Comparison of ENCODE assay signal across 9 cellular contexts in the genomic region with DNA sequence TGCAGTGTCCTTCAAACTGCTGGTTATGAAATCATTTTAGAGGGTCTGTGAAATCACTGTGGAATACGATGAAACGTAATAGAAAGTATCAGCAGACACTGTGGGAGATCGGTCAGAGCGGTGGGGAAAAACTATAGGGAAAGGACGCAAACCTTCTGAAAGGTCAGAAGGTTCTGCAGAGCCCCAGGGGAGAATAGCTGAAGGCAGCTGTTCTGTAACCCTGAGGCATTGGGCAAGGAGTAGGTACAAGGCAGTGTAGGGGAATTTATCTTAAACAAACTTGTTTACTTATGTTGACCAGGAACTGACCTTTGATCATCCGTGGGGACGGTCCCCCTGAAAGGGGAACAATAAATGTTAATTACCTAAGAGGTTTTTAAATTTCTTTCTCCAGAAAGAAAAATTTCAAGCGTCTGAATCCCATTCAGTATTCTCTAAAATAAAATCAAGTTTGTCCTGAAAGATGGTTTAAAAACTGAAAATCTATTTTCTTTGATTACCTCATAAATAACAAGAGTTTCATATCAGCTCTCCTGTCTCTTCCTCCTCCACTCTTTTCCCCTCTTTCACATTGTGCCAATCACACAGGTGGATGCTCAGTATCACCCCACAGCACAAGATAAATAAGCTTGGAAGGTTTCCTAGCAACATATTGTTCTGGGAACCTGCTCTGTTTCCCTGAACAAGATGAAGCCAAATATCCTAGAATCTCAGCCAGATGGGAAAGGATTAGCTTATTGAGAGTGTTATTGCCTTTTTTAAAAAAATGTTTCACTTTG. TPM values are rescaled to one million over a fixed set of nuclear protein-coding genes. Genes with fewer than 3 reads are reported as not detected.
DNase-seq lines count a peak whose midpoint lies in the region; ATAC-seq and TF ChIP-seq lines count a peak whose summit lies in the region.
"Had no signal": no experiment of that assay in that cellular context is flagged by ENCODE, and none has a peak within 500 bp of the region (broad histone marks: within the 10 kb centered on the region; RNA-seq: fewer than 3 reads in every experiment).

No MANE protein-coding gene starts in this region.

- no peak overlapping the region for H3K4me3 ChIP-seq in neural progenitor cell

- H3K27me3 ChIP-seq in neural progenitor cell: no peaks in the 10 kb centered on the region

- no peaks in the 10 kb centered on the region for H3K9me3 Mint-ChIP-seq in neural progenitor cell
- no peaks in the 10 kb centered on the region for H3K9me3 Mint-ChIP-seq in activated naive CD4-positive, alpha-beta T cell treated with anti-CD3 and anti-CD28 coated beads, Interleukin-2, amount 10 ng/mL, durations not matched to agents 7 days and 5 days

- peak overlapping the region; percentile 60 for H3K4me3 Mint-ChIP-seq in neural progenitor cell
- no peak overlapping the region for H3K4me3 Mint-ChIP-seq in activated naive CD4-positive, alpha-beta T cell treated with anti-CD3 and anti-CD28 coated beads, Interleukin-2, amount 10 ng/mL, durations not matched to agents 7 days and 5 days

- H3K4me1 ChIP-seq in neural progenitor cell: peaks cover 23% of the 10 kb centered on the region

- peak overlapping the region; percentile 54 for H3K4me2 ChIP-seq in neural progenitor cell

- no peak overlapping the region for H2AFZ ChIP-seq in neural progenitor cell (replicated peaks)

- H4K20me1 ChIP-seq in neural progenitor cell (ENCODE audit: low read depth): no peaks in the 10 kb centered on the region

- CTCF ChIA-PET in activated naive CD4-positive, alpha-beta T cell treated with anti-CD3 and anti-CD28 coated beads, Interleukin-2, amount 10 ng/mL, durations not matched to agents 7 days and 5 days (lab: Charles Lee): interaction anchor here (0.5 to 1.2 kb wide), 3 partner anchors 8 to 1126 kb away, joined by 3 to 4 read pairs (median 4); no protein-coding TSS in a partner anchor

- DNase-seq in SHP77 treated with DMSO at 0.1 percent for 48 hours (lab: John Stamatoyannopoulos, UW): peak; percentile 51
- peak; percentile 58 for DNase-seq in neural progenitor cell (ENCODE audit: low spot score)
- no peak for DNase-seq in effector CD8-positive, alpha-beta T cell (lab: John Stamatoyannopoulos, UW)
- DNase-seq in activated naive CD4-positive, alpha-beta T cell treated with anti-CD3 and anti-CD28 coated beads, Interleukin-2, amount 10 ng/mL, durations not matched to agents 7 days and 5 days: no peak
- no peak for DNase-seq in posterior cingulate gyrus
- DNase-seq: IMR-90 had no signal

- H3K36me3 ChIP-seq in neural progenitor cell: no peaks in the 10 kb centered on the region

- H3K9me3 ChIP-seq in neural progenitor cell (ENCODE audit: low read depth): no peaks in the 10 kb centered on the region

- peaks cover 25% of the 10 kb centered on the region for H3F3A ChIP-seq in neural progenitor cell (ENCODE audit: low read depth)

- no peaks in the 10 kb centered on the region for H3K27me3 Mint-ChIP-seq in neural progenitor cell (ENCODE audit: insufficient read depth, low read depth)
- no peaks in the 10 kb centered on the region for H3K27me3 Mint-ChIP-seq in activated naive CD4-positive, alpha-beta T cell treated with anti-CD3 and anti-CD28 coated beads, Interleukin-2, amount 10 ng/mL, durations not matched to agents 7 days and 5 days

- H3K27ac ChIP-seq in neural progenitor cell: peak overlapping the region; percentile 75

- H3K79me2 ChIP-seq in neural progenitor cell (ENCODE audit: low read depth): no peaks in the 10 kb centered on the region

- ATAC-seq in GM19351 (IDR thresholded peaks at IDR 0.05; ENCODE audit: unreplicated experiment) (peak; percentile 40), HG03565 (IDR thresholded peaks at IDR 0.05; ENCODE audit: unreplicated experiment) (peak; percentile 49), GM19328 (IDR thresholded peaks at IDR 0.05; ENCODE audit: unreplicated experiment) (no peak)

- no peaks in the 10 kb centered on the region for H3K36me3 Mint-ChIP-seq in neural progenitor cell
- H3K36me3 Mint-ChIP-seq in activated naive CD4-positive, alpha-beta T cell treated with anti-CD3 and anti-CD28 coated beads, Interleukin-2, amount 10 ng/mL, durations not matched to agents 7 days and 5 days: peaks cover 8% of the 10 kb centered on the region

- intact Hi-C loops in posterior cingulate gyrus (cut with DNase I): no loop called here

- TF ChIP-seq CTCF in neural progenitor cell (IDR thresholded peaks at IDR 0.05): no peak

- peak overlapping the region; percentile 25 for H3K27ac Mint-ChIP-seq in neural progenitor cell
- H3K27ac Mint-ChIP-seq in activated naive CD4-positive, alpha-beta T cell treated with anti-CD3 and anti-CD28 coated beads, Interleukin-2, amount 10 ng/mL, durations not matched to agents 7 days and 5 days: no peak overlapping the region

- peaks cover 21% of the 10 kb centered on the region for H3K4me1 Mint-ChIP-seq in neural progenitor cell
- H3K4me1 Mint-ChIP-seq in activated naive CD4-positive, alpha-beta T cell treated with anti-CD3 and anti-CD28 coated beads, Interleukin-2, amount 10 ng/mL, durations not matched to agents 7 days and 5 days: peaks cover 31% of the 10 kb centered on the region

- H3K9ac ChIP-seq in neural progenitor cell: no peak overlapping the region

RNA-seq across cellular contexts. Expression of gene CACYBP, which starts 45.9 kb away (rescaled TPM):
- 145 and 166 TPM in 2 replicates for total RNA-seq in neural progenitor cell (ENCODE audit: low replicate concordance)

Comparison
In these comparisons a context has a peak if more than half of its experiments do, and no peak if none do; other contexts are left out.
1. DNase-seq: peak in SHP77 treated with DMSO at 0.1 percent for 48 hours (single experiment) and neural progenitor cell (single experiment); none in effector CD8-positive, alpha-beta T cell (single experiment), activated naive CD4-positive, alpha-beta T cell treated with anti-CD3 and anti-CD28 coated beads, Interleukin-2, amount 10 ng/mL, durations not matched to agents 7 days and 5 days (single experiment) and posterior cingulate gyrus (0 of 10).